ENCODE assay signal across 1 cellular context in the genomic region with DNA sequence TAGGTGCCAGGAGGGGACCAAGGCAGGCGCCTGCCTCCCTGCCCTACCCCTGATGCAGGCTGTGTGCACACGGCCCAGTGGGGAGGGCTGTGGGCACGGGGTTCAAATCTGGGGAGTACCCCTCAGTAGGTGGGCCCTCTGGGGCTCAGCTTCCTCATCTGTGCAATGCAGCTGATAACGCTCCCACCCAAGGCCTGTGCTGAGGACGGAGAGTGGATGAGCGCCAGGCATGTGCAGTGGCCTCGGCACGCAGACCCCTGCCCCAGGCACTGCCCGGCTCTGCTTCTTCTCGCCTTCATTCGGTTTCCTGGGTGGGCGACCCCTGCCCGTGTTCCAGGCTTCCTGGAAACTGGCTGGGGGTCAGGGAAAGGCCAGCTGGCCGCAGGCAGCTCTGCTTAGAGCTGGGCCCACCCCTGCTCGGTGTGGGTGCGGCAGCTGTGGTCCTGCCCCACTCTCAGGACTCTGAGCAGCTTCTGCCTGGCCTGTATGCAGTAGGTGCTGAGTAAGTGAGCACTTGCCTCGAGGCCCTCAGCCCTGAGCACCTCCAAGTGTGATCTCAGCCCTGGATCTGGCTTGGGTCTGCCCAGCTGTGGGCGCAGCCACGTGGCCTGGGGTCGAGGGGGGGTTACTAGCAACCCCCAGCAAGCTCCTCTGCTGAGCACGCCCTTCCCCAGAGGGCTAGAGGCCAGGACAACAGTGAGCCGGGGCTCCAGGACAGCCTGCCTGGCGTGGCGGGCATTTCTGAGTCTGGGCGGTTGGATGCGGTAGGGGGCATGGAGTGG.
TF ChIP-seq lines count a peak whose summit lies in the region.

No MANE protein-coding gene starts in this region.

TF ChIP-seq in HepG2, 621 proteins besides CTCF, POLR2A, EP300 and RAD21 (continued from another document and continues in another):
- no peak for TF ChIP-seq NFIB (CRISPR knock-in tag; IDR thresholded peaks at IDR 0.05; ENCODE audit: borderline replicate concordance)
- no peak for TF ChIP-seq JARID2 (CRISPR knock-in tag; IDR thresholded peaks at IDR 0.05; ENCODE audit: insufficient replicate concordance)
- no peak for TF ChIP-seq TARDBP (CRISPR knock-in tag; IDR thresholded peaks at IDR 0.05)
- TF ChIP-seq NFE2L2 (IDR thresholded peaks at IDR 0.05; ENCODE audit: low read length), result no peak
- TF ChIP-seq RBM22 (optimal IDR thresholded peaks at IDR 0.05; ENCODE audit: low read length), result no peak
- TF ChIP-seq, protein P1, sequence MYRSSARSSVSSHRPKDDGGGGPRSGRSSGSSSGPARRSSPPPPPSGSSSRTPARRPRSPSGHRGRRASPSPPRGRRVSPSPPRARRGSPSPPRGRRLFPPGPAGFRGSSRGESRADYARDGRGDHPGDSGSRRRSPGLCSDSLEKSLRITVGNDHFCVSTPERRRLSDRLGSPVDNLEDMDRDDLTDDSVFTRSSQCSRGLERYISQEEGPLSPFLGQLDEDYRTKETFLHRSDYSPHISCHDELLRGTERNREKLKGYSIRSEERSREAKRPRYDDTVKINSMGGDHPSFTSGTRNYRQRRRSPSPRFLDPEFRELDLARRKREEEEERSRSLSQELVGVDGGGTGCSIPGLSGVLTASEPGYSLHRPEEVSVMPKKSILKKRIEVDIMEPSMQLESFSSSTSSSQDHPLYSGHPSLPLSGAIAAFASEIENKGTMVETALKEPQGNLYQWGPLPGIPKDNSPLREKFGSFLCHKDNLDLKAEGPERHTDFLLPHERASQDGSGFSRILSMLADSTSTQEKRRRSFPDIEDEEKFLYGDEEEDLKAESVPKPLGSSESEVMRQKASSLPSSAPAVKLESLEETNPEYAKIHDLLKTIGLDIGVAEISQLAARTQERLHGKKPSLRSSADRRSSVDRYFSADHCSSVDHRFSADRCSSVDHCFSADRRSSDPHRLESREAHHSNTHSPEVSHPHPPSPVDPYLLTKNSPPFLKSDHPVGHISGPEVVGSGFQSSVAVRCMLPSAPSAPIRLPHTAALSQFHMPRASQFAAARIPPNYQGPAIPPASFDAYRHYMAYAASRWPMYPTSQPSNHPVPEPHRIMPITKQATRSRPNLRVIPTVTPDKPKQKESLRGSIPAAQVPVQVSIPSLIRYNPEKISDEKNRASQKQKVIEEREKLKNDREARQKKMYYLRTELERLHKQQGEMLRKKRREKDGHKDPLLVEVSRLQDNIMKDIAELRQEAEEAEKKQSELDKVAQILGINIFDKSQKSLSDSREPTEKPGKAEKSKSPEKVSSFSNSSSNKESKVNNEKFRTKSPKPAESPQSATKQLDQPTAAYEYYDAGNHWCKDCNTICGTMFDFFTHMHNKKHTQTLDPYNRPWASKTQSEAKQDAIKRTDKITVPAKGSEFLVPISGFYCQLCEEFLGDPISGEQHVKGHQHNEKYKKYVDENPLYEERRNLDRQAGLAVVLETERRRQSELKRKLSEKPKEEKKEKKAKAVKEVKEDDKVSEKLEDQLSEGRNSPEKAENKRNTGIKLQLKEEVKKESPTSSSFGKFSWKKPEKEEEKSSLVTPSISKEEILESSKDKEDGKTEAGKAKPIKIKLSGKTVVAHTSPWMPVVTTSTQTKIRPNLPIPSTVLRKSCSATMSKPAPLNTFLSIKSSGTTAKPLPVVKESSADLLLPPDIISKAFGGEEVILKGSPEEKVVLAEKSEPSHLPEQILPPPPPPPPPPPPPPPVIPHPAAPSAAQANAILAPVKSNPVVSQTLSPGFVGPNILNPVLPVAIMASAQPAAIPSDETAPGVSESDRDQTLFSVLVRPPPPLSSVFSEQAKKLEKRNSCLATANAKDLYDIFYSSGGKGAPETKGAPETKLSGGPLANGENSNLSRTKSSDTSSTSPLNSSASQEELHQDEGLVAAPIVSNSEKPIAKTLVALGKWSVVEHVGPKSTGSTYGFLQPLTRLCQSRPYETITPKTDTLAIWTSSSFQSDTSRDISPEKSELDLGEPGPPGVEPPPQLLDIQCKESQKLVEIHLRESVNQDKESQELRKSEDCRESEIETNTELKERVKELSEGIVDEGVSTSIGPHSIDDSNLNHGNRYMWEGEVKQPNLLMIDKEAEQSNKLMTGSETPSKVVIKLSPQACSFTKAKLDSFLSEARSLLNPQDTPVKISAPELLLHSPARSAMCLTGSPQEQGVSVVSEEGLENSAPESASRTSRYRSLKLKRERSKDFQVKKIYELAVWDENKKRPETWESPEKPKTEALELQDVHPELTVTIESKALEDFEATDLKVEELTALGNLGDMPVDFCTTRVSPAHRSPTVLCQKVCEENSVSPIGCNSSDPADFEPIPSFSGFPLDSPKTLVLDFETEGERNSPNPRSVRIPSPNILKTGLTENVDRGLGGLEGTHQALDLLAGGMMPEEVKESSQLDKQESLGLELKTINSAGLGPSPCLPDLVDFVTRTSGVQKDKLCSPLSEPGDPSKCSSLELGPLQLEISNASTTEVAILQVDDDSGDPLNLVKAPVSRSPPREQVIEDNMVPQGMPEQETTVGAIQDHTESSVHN (CRISPR knock-in tag; IDR thresholded peaks at IDR 0.05), result no peak
- TF ChIP-seq, protein P2, sequence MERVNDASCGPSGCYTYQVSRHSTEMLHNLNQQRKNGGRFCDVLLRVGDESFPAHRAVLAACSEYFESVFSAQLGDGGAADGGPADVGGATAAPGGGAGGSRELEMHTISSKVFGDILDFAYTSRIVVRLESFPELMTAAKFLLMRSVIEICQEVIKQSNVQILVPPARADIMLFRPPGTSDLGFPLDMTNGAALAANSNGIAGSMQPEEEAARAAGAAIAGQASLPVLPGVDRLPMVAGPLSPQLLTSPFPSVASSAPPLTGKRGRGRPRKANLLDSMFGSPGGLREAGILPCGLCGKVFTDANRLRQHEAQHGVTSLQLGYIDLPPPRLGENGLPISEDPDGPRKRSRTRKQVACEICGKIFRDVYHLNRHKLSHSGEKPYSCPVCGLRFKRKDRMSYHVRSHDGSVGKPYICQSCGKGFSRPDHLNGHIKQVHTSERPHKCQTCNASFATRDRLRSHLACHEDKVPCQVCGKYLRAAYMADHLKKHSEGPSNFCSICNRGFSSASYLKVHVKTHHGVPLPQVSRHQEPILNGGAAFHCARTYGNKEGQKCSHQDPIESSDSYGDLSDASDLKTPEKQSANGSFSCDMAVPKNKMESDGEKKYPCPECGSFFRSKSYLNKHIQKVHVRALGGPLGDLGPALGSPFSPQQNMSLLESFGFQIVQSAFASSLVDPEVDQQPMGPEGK (CRISPR knock-in tag; IDR thresholded peaks at IDR 0.05), result peak; percentile 76
- 0 out of 2 replicates have a peak, but pooled peaks have one; percentile 44 for TF ChIP-seq ZNF468 (CRISPR knock-in tag; IDR thresholded peaks at IDR 0.05)
- TF ChIP-seq NONO (IDR thresholded peaks at IDR 0.05), result no peak
- no peak for TF ChIP-seq NONO (CRISPR knock-in tag; conservative IDR thresholded peaks at IDR 0.05)
- TF ChIP-seq, protein P3, sequence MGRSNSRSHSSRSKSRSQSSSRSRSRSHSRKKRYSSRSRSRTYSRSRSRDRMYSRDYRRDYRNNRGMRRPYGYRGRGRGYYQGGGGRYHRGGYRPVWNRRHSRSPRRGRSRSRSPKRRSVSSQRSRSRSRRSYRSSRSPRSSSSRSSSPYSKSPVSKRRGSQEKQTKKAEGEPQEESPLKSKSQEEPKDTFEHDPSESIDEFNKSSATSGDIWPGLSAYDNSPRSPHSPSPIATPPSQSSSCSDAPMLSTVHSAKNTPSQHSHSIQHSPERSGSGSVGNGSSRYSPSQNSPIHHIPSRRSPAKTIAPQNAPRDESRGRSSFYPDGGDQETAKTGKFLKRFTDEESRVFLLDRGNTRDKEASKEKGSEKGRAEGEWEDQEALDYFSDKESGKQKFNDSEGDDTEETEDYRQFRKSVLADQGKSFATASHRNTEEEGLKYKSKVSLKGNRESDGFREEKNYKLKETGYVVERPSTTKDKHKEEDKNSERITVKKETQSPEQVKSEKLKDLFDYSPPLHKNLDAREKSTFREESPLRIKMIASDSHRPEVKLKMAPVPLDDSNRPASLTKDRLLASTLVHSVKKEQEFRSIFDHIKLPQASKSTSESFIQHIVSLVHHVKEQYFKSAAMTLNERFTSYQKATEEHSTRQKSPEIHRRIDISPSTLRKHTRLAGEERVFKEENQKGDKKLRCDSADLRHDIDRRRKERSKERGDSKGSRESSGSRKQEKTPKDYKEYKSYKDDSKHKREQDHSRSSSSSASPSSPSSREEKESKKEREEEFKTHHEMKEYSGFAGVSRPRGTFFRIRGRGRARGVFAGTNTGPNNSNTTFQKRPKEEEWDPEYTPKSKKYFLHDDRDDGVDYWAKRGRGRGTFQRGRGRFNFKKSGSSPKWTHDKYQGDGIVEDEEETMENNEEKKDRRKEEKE (IDR thresholded peaks at IDR 0.05), result no peak
- TF ChIP-seq, protein P4, sequence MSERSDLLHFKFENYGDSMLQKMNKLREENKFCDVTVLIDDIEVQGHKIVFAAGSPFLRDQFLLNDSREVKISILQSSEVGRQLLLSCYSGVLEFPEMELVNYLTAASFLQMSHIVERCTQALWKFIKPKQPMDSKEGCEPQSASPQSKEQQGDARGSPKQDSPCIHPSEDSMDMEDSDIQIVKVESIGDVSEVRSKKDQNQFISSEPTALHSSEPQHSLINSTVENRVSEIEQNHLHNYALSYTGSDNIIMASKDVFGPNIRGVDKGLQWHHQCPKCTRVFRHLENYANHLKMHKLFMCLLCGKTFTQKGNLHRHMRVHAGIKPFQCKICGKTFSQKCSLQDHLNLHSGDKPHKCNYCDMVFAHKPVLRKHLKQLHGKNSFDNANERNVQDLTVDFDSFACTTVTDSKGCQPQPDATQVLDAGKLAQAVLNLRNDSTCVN (CRISPR knock-in tag; IDR thresholded peaks at IDR 0.05; ENCODE audit: borderline replicate concordance), result no peak
- TF ChIP-seq AKAP8 (CRISPR knock-in tag; IDR thresholded peaks at IDR 0.05), result no peak
- TF ChIP-seq FOXK2 (IDR thresholded peaks at IDR 0.05), result no peak
- TF ChIP-seq, protein P5, sequence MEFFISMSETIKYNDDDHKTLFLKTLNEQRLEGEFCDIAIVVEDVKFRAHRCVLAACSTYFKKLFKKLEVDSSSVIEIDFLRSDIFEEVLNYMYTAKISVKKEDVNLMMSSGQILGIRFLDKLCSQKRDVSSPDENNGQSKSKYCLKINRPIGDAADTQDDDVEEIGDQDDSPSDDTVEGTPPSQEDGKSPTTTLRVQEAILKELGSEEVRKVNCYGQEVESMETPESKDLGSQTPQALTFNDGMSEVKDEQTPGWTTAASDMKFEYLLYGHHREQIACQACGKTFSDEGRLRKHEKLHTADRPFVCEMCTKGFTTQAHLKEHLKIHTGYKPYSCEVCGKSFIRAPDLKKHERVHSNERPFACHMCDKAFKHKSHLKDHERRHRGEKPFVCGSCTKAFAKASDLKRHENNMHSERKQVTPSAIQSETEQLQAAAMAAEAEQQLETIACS (CRISPR knock-in tag; IDR thresholded peaks at IDR 0.05), result no peak
- no peak for TF ChIP-seq ZNF224 (CRISPR knock-in tag; IDR thresholded peaks at IDR 0.05)
- TF ChIP-seq, protein P6, sequence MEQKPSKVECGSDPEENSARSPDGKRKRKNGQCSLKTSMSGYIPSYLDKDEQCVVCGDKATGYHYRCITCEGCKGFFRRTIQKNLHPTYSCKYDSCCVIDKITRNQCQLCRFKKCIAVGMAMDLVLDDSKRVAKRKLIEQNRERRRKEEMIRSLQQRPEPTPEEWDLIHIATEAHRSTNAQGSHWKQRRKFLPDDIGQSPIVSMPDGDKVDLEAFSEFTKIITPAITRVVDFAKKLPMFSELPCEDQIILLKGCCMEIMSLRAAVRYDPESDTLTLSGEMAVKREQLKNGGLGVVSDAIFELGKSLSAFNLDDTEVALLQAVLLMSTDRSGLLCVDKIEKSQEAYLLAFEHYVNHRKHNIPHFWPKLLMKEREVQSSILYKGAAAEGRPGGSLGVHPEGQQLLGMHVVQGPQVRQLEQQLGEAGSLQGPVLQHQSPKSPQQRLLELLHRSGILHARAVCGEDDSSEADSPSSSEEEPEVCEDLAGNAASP (CRISPR knock-in tag; IDR thresholded peaks at IDR 0.05; ENCODE audit: borderline replicate concordance), result no peak
- peak; percentile 49 for TF ChIP-seq RARA (CRISPR knock-in tag; IDR thresholded peaks at IDR 0.05)
- TF ChIP-seq, protein P7, sequence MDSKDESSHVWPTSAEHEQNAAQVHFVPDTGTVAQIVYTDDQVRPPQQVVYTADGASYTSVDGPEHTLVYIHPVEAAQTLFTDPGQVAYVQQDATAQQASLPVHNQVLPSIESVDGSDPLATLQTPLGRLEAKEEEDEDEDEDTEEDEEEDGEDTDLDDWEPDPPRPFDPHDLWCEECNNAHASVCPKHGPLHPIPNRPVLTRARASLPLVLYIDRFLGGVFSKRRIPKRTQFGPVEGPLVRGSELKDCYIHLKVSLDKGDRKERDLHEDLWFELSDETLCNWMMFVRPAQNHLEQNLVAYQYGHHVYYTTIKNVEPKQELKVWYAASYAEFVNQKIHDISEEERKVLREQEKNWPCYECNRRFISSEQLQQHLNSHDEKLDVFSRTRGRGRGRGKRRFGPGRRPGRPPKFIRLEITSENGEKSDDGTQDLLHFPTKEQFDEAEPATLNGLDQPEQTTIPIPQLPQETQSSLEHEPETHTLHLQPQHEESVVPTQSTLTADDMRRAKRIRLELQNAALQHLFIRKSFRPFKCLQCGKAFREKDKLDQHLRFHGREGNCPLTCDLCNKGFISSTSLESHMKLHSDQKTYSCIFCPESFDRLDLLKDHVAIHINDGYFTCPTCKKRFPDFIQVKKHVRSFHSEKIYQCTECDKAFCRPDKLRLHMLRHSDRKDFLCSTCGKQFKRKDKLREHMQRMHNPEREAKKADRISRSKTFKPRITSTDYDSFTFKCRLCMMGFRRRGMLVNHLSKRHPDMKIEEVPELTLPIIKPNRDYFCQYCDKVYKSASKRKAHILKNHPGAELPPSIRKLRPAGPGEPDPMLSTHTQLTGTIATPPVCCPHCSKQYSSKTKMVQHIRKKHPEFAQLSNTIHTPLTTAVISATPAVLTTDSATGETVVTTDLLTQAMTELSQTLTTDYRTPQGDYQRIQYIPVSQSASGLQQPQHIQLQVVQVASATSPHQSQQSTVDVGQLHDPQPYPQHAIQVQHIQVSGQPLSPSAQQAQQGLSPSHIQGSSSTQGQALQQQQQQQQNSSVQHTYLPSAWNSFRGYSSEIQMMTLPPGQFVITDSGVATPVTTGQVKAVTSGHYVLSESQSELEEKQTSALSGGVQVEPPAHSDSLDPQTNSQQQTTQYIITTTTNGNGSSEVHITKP (CRISPR knock-in tag; IDR thresholded peaks at IDR 0.05; ENCODE audit: low read depth), result no peak
- no peak for TF ChIP-seq KDM4B (CRISPR knock-in tag; IDR thresholded peaks at IDR 0.05)
- TF ChIP-seq PHF8 (CRISPR knock-in tag; IDR thresholded peaks at IDR 0.05), result 0 out of 2 replicates have a peak, but pooled peaks have one; percentile 11
- TF ChIP-seq, protein P8, sequence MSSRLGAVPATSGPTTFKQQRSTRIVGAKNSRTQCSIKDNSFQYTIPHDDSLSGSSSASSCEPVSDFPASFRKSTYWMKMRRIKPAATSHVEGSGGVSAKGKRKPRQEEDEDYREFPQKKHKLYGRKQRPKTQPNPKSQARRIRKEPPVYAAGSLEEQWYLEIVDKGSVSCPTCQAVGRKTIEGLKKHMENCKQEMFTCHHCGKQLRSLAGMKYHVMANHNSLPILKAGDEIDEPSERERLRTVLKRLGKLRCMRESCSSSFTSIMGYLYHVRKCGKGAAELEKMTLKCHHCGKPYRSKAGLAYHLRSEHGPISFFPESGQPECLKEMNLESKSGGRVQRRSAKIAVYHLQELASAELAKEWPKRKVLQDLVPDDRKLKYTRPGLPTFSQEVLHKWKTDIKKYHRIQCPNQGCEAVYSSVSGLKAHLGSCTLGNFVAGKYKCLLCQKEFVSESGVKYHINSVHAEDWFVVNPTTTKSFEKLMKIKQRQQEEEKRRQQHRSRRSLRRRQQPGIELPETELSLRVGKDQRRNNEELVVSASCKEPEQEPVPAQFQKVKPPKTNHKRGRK (CRISPR knock-in tag; IDR thresholded peaks at IDR 0.05), result no peak
- peak; percentile 89 for TF ChIP-seq ZKSCAN8 (CRISPR knock-in tag; IDR thresholded peaks at IDR 0.05; ENCODE audit: borderline replicate concordance)
- TF ChIP-seq HOXA7 (CRISPR knock-in tag; IDR thresholded peaks at IDR 0.05), result no peak
- no peak for TF ChIP-seq ZNF605 (CRISPR knock-in tag; IDR thresholded peaks at IDR 0.05)
